6 cellular contexts compared by ENCODE assay signal in genomic region chr3:40477671-40478070, GRCh38. TPM values are rescaled to one million over a fixed set of nuclear protein-coding genes. Genes with fewer than 3 reads are reported as not detected.
DNase-seq lines count a peak whose midpoint lies in the region; ATAC-seq and TF ChIP-seq lines count a peak whose summit lies in the region.

No MANE protein-coding gene starts in this region.

- CTCF ChIA-PET in WTC11 (lab: Charles Lee), result interaction anchor here (1.9 to 3.0 kb wide), 3 partner anchors 28 to 169 kb away, joined by 5 to 18 read pairs (median 8); partner anchors contain the start of gene ZNF620

- H3K27ac Mint-ChIP-seq in WTC11, result peak overlapping the region; percentile 58

- peak overlapping the region; percentile 87 for H3K4me2 ChIP-seq in DOHH2 (ENCODE audit: low read length)

- peaks cover 4% of the 10 kb centered on the region for H3K36me3 Mint-ChIP-seq in WTC11

- no peaks in the 10 kb centered on the region for H3K9me2 ChIP-seq in DOHH2 (replicated peaks; ENCODE audit: control insufficient read depth, low read length)

- ATAC-seq in WTC11, result no peak; the same call in 1 of the 2 replicates
- ATAC-seq in right lobe of liver, result peak in 2 of 4 donors; percentile 17 to 35
- no peak for ATAC-seq in GM19324 (IDR thresholded peaks at IDR 0.05; ENCODE audit: low FRiP score, unreplicated experiment)

- no peaks in the 10 kb centered on the region for H3K9me3 Mint-ChIP-seq in WTC11

- peak overlapping the region; percentile 93 for H3K4me3 ChIP-seq in DOHH2 (ENCODE audit: low read length)
- peak overlapping the region; percentile 43 to 95 (median 91) for H3K4me3 ChIP-seq in right lobe of liver

- H3K79me2 ChIP-seq in DOHH2 (ENCODE audit: control insufficient read depth, low read length), result peaks cover 8% of the 10 kb centered on the region

- 48% methylated on average over 4 of the region's 4 CpGs for WGBS in right lobe of liver (ENCODE audit: insufficient coverage, low coverage, low lambda C conversion rate, missing lambda C conversion rate)

- H3K36me3 ChIP-seq in DOHH2 (ENCODE audit: control insufficient read depth, low read length), result peaks cover 31% of the 10 kb centered on the region
- peaks cover 0 to 7% (median 2%) of the 10 kb centered on the region in 4 donors for H3K36me3 ChIP-seq in right lobe of liver

- H3K27me3 Mint-ChIP-seq in WTC11 (ENCODE audit: low read depth), result no peaks in the 10 kb centered on the region

- H4K20me1 ChIP-seq in DOHH2 (ENCODE audit: control insufficient read depth, insufficient read depth, low read depth, low read length), result no peaks in the 10 kb centered on the region

- 0 out of 2 replicates have a peak, but pooled peaks cover 6% of the 10 kb centered on the region for H3F3A ChIP-seq in DOHH2 (ENCODE audit: control insufficient read depth, insufficient read depth)

- H3K4me3 Mint-ChIP-seq in WTC11, result peak overlapping the region; percentile 83

- POLR2A ChIA-PET in WTC11 (lab: Charles Lee), result no interaction called here

- H3K4me1 Mint-ChIP-seq in WTC11, result peaks cover 16% of the 10 kb centered on the region

- intact Hi-C loops in right lobe of liver (cut with DNase I), result no loop called here

- H3K9me3 ChIP-seq in DOHH2 (ENCODE audit: control insufficient read depth, insufficient read depth, low read length) (no peaks in the 10 kb centered on the region), right lobe of liver (no peaks in the 10 kb centered on the region)

- no peak for TF ChIP-seq CTCF in DOHH2 (IDR thresholded peaks at IDR 0.05; ENCODE audit: low read depth, low read length, poor library complexity, severe bottlenecking)
- TF ChIP-seq CTCF in WTC11 (IDR thresholded peaks at IDR 0.05), result no peak
- no peak for TF ChIP-seq CTCF in right lobe of liver (IDR thresholded peaks at IDR 0.05)

- peaks cover 35% of the 10 kb centered on the region for H3K4me1 ChIP-seq in DOHH2 (ENCODE audit: control insufficient read depth, low read length)
- H3K4me1 ChIP-seq in right lobe of liver, result peaks cover 0 to 6% (median 3%) of the 10 kb centered on the region in 4 donors

- DNase-seq in WTC11 (ENCODE audit: low spot score), result no peak
- DNase-seq in right lobe of liver, result no peak
- no peak for DNase-seq in UCSD-AML1 (lab: John Stamatoyannopoulos, UW; ENCODE audit: unreplicated experiment)
- no peak for DNase-seq in NCI-H146 (lab: John Stamatoyannopoulos, UW)

- H3K27ac ChIP-seq in DOHH2 (ENCODE audit: low read depth, low read length), result no peak overlapping the region
- H3K27ac ChIP-seq in right lobe of liver, result peak overlapping the region in 1 of 3 donors; percentile 61

- H3K27me3 ChIP-seq in DOHH2 (ENCODE audit: control insufficient read depth, low read length) (no peaks in the 10 kb centered on the region), right lobe of liver (no peaks in the 10 kb centered on the region)

- no peak for TF ChIP-seq POLR2A in right lobe of liver (IDR thresholded peaks at IDR 0.05)

TF ChIP-seq in WTC11, 78 proteins besides CTCF, POLR2A, EP300 and RAD21 (continues in another document):
- TF ChIP-seq ELF4 (CRISPR knock-in tag; IDR thresholded peaks at IDR 0.05; ENCODE audit: low read depth) (no peak), STAT6 (CRISPR knock-in tag; conservative IDR thresholded peaks at IDR 0.05; ENCODE audit: low read depth) (no peak), ATF1 (CRISPR knock-in tag; IDR thresholded peaks at IDR 0.05) (no peak), NFE2L1 (CRISPR knock-in tag; IDR thresholded peaks at IDR 0.05) (no peak), NR2C2 (CRISPR knock-in tag; IDR thresholded peaks at IDR 0.05) (no peak), EMX1 (CRISPR knock-in tag; IDR thresholded peaks at IDR 0.05) (no peak), FOXP1 (CRISPR knock-in tag; IDR thresholded peaks at IDR 0.05; ENCODE audit: borderline replicate concordance) (no peak), RORB (CRISPR knock-in tag; IDR thresholded peaks at IDR 0.05) (no peak), TCF7 (CRISPR knock-in tag; IDR thresholded peaks at IDR 0.05; ENCODE audit: low read depth) (no peak), TEAD1 (CRISPR knock-in tag; IDR thresholded peaks at IDR 0.05) (no peak), SMAD3 (CRISPR knock-in tag; IDR thresholded peaks at IDR 0.05; ENCODE audit: borderline replicate concordance) (no peak), NR3C1 (CRISPR knock-in tag; conservative IDR thresholded peaks at IDR 0.05; ENCODE audit: low read depth) (no peak), ATF3 (CRISPR knock-in tag; conservative IDR thresholded peaks at IDR 0.05) (no peak), ZNF532 (CRISPR knock-in tag; IDR thresholded peaks at IDR 0.05; ENCODE audit: borderline replicate concordance) (no peak)
- TF ChIP-seq, protein P1, sequence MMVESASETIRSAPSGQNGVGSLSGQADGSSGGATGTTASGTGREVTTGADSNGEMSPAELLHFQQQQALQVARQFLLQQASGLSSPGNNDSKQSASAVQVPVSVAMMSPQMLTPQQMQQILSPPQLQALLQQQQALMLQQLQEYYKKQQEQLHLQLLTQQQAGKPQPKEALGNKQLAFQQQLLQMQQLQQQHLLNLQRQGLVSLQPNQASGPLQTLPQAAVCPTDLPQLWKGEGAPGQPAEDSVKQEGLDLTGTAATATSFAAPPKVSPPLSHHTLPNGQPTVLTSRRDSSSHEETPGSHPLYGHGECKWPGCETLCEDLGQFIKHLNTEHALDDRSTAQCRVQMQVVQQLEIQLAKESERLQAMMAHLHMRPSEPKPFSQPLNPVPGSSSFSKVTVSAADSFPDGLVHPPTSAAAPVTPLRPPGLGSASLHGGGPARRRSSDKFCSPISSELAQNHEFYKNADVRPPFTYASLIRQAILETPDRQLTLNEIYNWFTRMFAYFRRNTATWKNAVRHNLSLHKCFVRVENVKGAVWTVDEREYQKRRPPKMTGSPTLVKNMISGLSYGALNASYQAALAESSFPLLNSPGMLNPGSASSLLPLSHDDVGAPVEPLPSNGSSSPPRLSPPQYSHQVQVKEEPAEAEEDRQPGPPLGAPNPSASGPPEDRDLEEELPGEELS (CRISPR knock-in tag; IDR thresholded peaks at IDR 0.05), result no peak

RNA-seq across cellular contexts. Expression of gene ZNF619, which starts 0.7 kb away (rescaled TPM):
- total RNA-seq in WTC11 (2021), result 7.2 to 11.2 TPM (median 9.7 TPM) in 3 replicates
- total RNA-seq in right lobe of liver, result 1 to 10 TPM; 2.0 to 5.2 (median 4.5) TPM

RNA-seq across cellular contexts. Expression of gene RPL14, which starts 20.5 kb away (rescaled TPM):
- total RNA-seq in WTC11 (2021) (2,759 to 2,816 TPM (median 2,760 TPM) in 3 replicates), right lobe of liver (100 to 1,000 TPM; 173 to 573 (median 551) TPM)

RNA-seq across cellular contexts. Expression of gene ZNF620, which starts 28.2 kb away (rescaled TPM):
- total RNA-seq in WTC11 (2021), result 15.6 to 19.8 TPM (median 17.2 TPM) in 3 replicates
- total RNA-seq in right lobe of liver, result 1 to 10 TPM; 1.1 to 2.3 (median 1.6) TPM

RNA-seq across cellular contexts. Expression of gene ZNF621, which starts 47.1 kb away (rescaled TPM):
- total RNA-seq in WTC11 (2021) (17.7 to 20.5 TPM (median 20.0 TPM) in 3 replicates), right lobe of liver (10 to 100 TPM in 1 of 6 experiments, 1 to 10 TPM in 5; 4.9 to 11.1 (median 7.8) TPM)
